In the genomic region with DNA sequence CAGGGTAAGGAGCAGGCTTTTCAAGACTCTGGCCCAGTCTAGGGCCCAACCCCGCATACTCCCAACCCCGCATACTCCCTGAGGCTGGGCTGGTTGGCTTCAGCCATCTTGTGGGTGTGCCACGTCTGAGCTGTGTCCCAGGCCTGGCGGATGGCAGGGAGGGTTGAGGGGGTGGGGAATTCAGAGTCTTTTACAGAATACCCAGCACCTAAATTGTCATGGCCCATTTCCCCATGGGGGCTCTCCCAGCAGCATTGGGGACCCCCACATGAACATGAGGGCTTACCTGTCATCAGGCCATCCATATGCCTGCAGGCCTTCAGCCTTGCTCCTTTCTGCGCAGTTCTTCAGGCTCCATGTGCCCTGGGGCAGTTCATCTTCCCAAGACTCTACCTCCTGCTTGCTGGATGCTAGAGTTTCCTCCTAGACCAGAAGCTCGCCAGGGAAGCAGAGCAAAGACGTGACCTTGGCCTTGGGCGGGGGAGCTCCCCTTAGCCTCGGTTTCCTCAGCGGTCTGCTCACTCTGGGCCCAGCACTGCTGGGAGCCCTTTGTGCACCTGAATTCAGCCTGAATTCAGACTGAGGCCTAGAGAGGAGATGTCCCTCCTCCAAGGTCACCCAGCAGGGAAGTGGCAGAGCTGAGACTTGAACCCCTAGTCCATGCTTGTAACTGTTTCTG, we compare ENCODE assay signal across 17 cellular contexts. TPM values are rescaled to one million over a fixed set of nuclear protein-coding genes. Genes with fewer than 3 reads are reported as not detected.
DNase-seq lines count a peak whose midpoint lies in the region; ATAC-seq and TF ChIP-seq lines count a peak whose summit lies in the region.
"Had no signal": no experiment of that assay in that cellular context is flagged by ENCODE, and none has a peak within 500 bp of the region (broad histone marks: within the 10 kb centered on the region; RNA-seq: fewer than 3 reads in every experiment).

No MANE protein-coding gene starts in this region.

- H3K79me2 ChIP-seq in H9 (ENCODE audit: insufficient read depth, low read length), result peaks cover 8% of the 10 kb centered on the region; the same call in 1 of the 2 replicates

- no peak for TF ChIP-seq POLR2A in heart left ventricle (IDR thresholded peaks at IDR 0.05)

- H3K4me1 Mint-ChIP-seq in activated T-helper 17 cell treated with anti-CD3 and anti-CD28 coated beads, Interleukin-2, amount 50 U/mL, for 72 hours, result peaks cover 18% of the 10 kb centered on the region
- peaks cover 58% of the 10 kb centered on the region for H3K4me1 Mint-ChIP-seq in stimulated activated naive CD8-positive, alpha-beta T cell treated with anti-CD3 and anti-CD28 coated beads, Interleukin-15, Interleukin-2, amounts not matched to agents 100 ng/mL and 50 ng/mL, for 24 hours (ENCODE audit: low read depth)
- H3K4me1 Mint-ChIP-seq in H9, result peaks cover 5 to 18% of the 10 kb centered on the region in 2 experiments

- H3K56ac ChIP-seq in H9 (ENCODE audit: insufficient read length, low read depth, low read length), result no peak overlapping the region

- no peak overlapping the region for H4K91ac ChIP-seq in H9 (ENCODE audit: insufficient read length, low read depth, low read length)

- H3K27me3 ChIP-seq in heart left ventricle (no peaks in the 10 kb centered on the region), H9 (ENCODE audit: insufficient read depth, low read length) (no peaks in the 10 kb centered on the region)
- H3K27me3 ChIP-seq: foreskin keratinocyte had no signal

- peak overlapping the region in 8 of 12 donors; percentile 20 to 64 (median 43) for H3K27ac ChIP-seq in heart left ventricle
- H3K27ac ChIP-seq in H9 (ENCODE audit: insufficient read length, low read depth, low read length), result no peak overlapping the region
- H3K27ac ChIP-seq: foreskin keratinocyte had no signal

- H3K27me3 Mint-ChIP-seq in activated T-helper 17 cell treated with anti-CD3 and anti-CD28 coated beads, Interleukin-2, amount 50 U/mL, for 72 hours, result no peaks in the 10 kb centered on the region
- no peaks in the 10 kb centered on the region for H3K27me3 Mint-ChIP-seq in stimulated activated naive CD8-positive, alpha-beta T cell treated with anti-CD3 and anti-CD28 coated beads, Interleukin-15, Interleukin-2, amounts not matched to agents 100 ng/mL and 50 ng/mL, for 24 hours
- no peaks in the 10 kb centered on the region for H3K27me3 Mint-ChIP-seq in H9 (ENCODE audit: low read depth)

- no peak overlapping the region for H2AK5ac ChIP-seq in H9 (ENCODE audit: insufficient read length, low read length)

- peaks cover 0 to 70% (median 38%) of the 10 kb centered on the region in 9 donors for H3K36me3 ChIP-seq in heart left ventricle

- WGBS in heart left ventricle, 4 donors, result 82 to 91% (median 87%) methylated on average over 9 to 10 of the region's 10 CpGs
- WGBS in H9 (ENCODE audit: extremely low coverage, insufficient read length, low lambda C conversion rate), result no CpG with 5 or more reads among the region's 10 CpGs

- no peaks in the 10 kb centered on the region for H3K9me3 Mint-ChIP-seq in activated T-helper 17 cell treated with anti-CD3 and anti-CD28 coated beads, Interleukin-2, amount 50 U/mL, for 72 hours
- no peaks in the 10 kb centered on the region for H3K9me3 Mint-ChIP-seq in stimulated activated naive CD8-positive, alpha-beta T cell treated with anti-CD3 and anti-CD28 coated beads, Interleukin-15, Interleukin-2, amounts not matched to agents 100 ng/mL and 50 ng/mL, for 24 hours
- no peaks in the 10 kb centered on the region; a peak in 1 of 5 replicates for H3K9me3 Mint-ChIP-seq in H9

- no peak overlapping the region for H2AFZ ChIP-seq in H9 (ENCODE audit: low read length)

- no peak for TF ChIP-seq CTCF in heart left ventricle (IDR thresholded peaks at IDR 0.05)
- no peak for TF ChIP-seq CTCF in H9 (conservative IDR thresholded peaks at IDR 0.05)

- H2BK120ac ChIP-seq in H9 (ENCODE audit: low read depth, low read length, poor library complexity, severe bottlenecking), result no peak overlapping the region

- peak overlapping the region; percentile 20 for H3K4me3 Mint-ChIP-seq in activated T-helper 17 cell treated with anti-CD3 and anti-CD28 coated beads, Interleukin-2, amount 50 U/mL, for 72 hours
- no peak overlapping the region for H3K4me3 Mint-ChIP-seq in stimulated activated naive CD8-positive, alpha-beta T cell treated with anti-CD3 and anti-CD28 coated beads, Interleukin-15, Interleukin-2, amounts not matched to agents 100 ng/mL and 50 ng/mL, for 24 hours
- H3K4me3 Mint-ChIP-seq in H9, result no peak overlapping the region

- H3K36me3 Mint-ChIP-seq in activated T-helper 17 cell treated with anti-CD3 and anti-CD28 coated beads, Interleukin-2, amount 50 U/mL, for 72 hours (ENCODE audit: low read depth), result peaks cover 67% of the 10 kb centered on the region
- H3K36me3 Mint-ChIP-seq in stimulated activated naive CD8-positive, alpha-beta T cell treated with anti-CD3 and anti-CD28 coated beads, Interleukin-15, Interleukin-2, amounts not matched to agents 100 ng/mL and 50 ng/mL, for 24 hours (ENCODE audit: low read depth), result peaks cover 66% of the 10 kb centered on the region
- H3K36me3 Mint-ChIP-seq in H9 (ENCODE audit: insufficient read depth in 1 of 3, low read depth in 3 of 3), result peaks cover 14 to 59% (median 55%) of the 10 kb centered on the region in 3 experiments

- no peak overlapping the region for H4K8ac ChIP-seq in H9 (replicated peaks; ENCODE audit: insufficient read length, low read depth, low read length)

- no peak overlapping the region for H3K4ac ChIP-seq in H9 (ENCODE audit: low read depth, low read length)

- ATAC-seq in heart left ventricle, result peak in 1 of 4 donors; percentile 6
- no peak for ATAC-seq in Right ventricle myocardium superior (ENCODE audit: poor library complexity)
- ATAC-seq in activated T-helper 17 cell treated with anti-CD3 and anti-CD28 coated beads, Interleukin-2, amount 50 U/mL, for 72 hours (replicated peaks), result no peak
- peak; percentile 10 for ATAC-seq in left lobe of liver
- no peak for ATAC-seq in GM19035 (IDR thresholded peaks at IDR 0.05; ENCODE audit: unreplicated experiment)
- ATAC-seq: foreskin keratinocyte had no signal

- no peak overlapping the region for H3T11ph ChIP-seq in H9 (ENCODE audit: low read length)

- no peak overlapping the region for H3K4me2 ChIP-seq in H9 (ENCODE audit: insufficient read depth, insufficient read length, low read length)

- H2BK5ac ChIP-seq in H9 (ENCODE audit: insufficient read length, low read length), result no peak overlapping the region

- no peak overlapping the region for H3K23ac ChIP-seq in H9 (ENCODE audit: insufficient read length, low read depth, low read length)

- H3K9me3 ChIP-seq in heart left ventricle (no peaks in the 10 kb centered on the region), H9 (ENCODE audit: control insufficient read depth, low read depth, low read length) (no peaks in the 10 kb centered on the region)

- H3K23me2 ChIP-seq in H9 (ENCODE audit: insufficient read length, low read depth, low read length, poor library complexity, severe bottlenecking), result peaks cover 4% of the 10 kb centered on the region

- H4K5ac ChIP-seq in H9 (ENCODE audit: insufficient read length, low read depth, low read length), result no peak overlapping the region

- no peaks in the 10 kb centered on the region for H4K20me1 ChIP-seq in H9 (ENCODE audit: control insufficient read depth, insufficient read depth, insufficient read length)

- H2BK12ac ChIP-seq in H9 (ENCODE audit: insufficient read length, low read depth, low read length), result no peak overlapping the region

- intact Hi-C loops in heart left ventricle (cut with DNase I), result loop anchor here in 1 of 10 donors (10.0 kb wide), 1 partner anchor 71 kb away; no protein-coding TSS in a partner anchor
- intact Hi-C loops in Right ventricle myocardium superior (cut with DNase I), result no loop called here

- peak overlapping the region; percentile 90 for H3K27ac Mint-ChIP-seq in activated T-helper 17 cell treated with anti-CD3 and anti-CD28 coated beads, Interleukin-2, amount 50 U/mL, for 72 hours
- peak overlapping the region; percentile 71 for H3K27ac Mint-ChIP-seq in stimulated activated naive CD8-positive, alpha-beta T cell treated with anti-CD3 and anti-CD28 coated beads, Interleukin-15, Interleukin-2, amounts not matched to agents 100 ng/mL and 50 ng/mL, for 24 hours
- H3K27ac Mint-ChIP-seq in H9, result peak overlapping the region in 1 of 3 experiments; percentile 81; a peak in 1 of 7 replicates

- H3K79me1 ChIP-seq in H9 (ENCODE audit: insufficient read depth, low read depth, low read length, poor library complexity, severe bottlenecking), result peaks cover 18% of the 10 kb centered on the region

- no peak overlapping the region for H2BK20ac ChIP-seq in H9 (ENCODE audit: low read depth, low read length, poor library complexity, severe bottlenecking)

- H3K4me1 ChIP-seq in heart left ventricle (peaks cover 7 to 54% (median 26%) of the 10 kb centered on the region in 12 donors), H9 (ENCODE audit: insufficient read depth, low read length) (no peaks in the 10 kb centered on the region)

- DNase-seq in heart left ventricle (no peak), Right ventricle myocardium superior (no peak), left lobe of liver (ENCODE audit: low spot score) (no peak), AG08396 (ENCODE audit: low spot score) (no peak), H9 (no peak)
- DNase-seq: activated naive CD4-positive, alpha-beta T cell; COR-L47; foreskin keratinocyte; H7; KG1; NCI-H2029; SHP77 treated with DMSO at 0.1 percent for 48 hours; T-helper 2 cell had no signal

- H3K14ac ChIP-seq in H9 (ENCODE audit: insufficient read depth, low read length), result no peak overlapping the region

- no peak overlapping the region for H3K4me3 ChIP-seq in heart left ventricle

- no peak overlapping the region for H3K9ac ChIP-seq in H9 (ENCODE audit: extremely low read depth, insufficient read length, low read length)

- H2BK15ac ChIP-seq in H9 (ENCODE audit: low read depth, low read length), result no peak overlapping the region

- no peak overlapping the region for H3K18ac ChIP-seq in H9 (ENCODE audit: insufficient read length, low read depth, low read length)

RNA-seq across cellular contexts. Expression of a gene that starts 9.2 kb away (rescaled TPM):
- 100 to 1,000 TPM in 1 of 9 donors, 10 to 100 TPM in 8; 69.9 to 115 (median 77.1) TPM for total RNA-seq in heart left ventricle
- 100 to 1,000 TPM in 1 of 2 donors, 10 to 100 TPM in 1; 64.9 to 107 TPM for polyA plus RNA-seq in heart left ventricle
- 69.5 TPM for total RNA-seq in Right ventricle myocardium superior
- total RNA-seq in activated T-helper 17 cell treated with anti-CD3 and anti-CD28 coated beads, Interleukin-2, amount 50 U/mL, for 72 hours, result 100 to 1,000 TPM in 1 of 2 donors, 10 to 100 TPM in 1; 60.0 to 127 TPM
- 35.5 TPM for total RNA-seq in left lobe of liver
- total RNA-seq in H9 (2021), result 108 and 111 TPM in 2 replicates

RNA-seq across cellular contexts. Expression of a gene that starts 57.2 kb away (rescaled TPM):
- 10 to 100 TPM; 13.6 to 30.6 (median 24.7) TPM for total RNA-seq in heart left ventricle
- 10 to 100 TPM; 17.8 to 19.0 TPM for polyA plus RNA-seq in heart left ventricle
- 28.1 TPM for total RNA-seq in Right ventricle myocardium superior
- total RNA-seq in activated T-helper 17 cell treated with anti-CD3 and anti-CD28 coated beads, Interleukin-2, amount 50 U/mL, for 72 hours, result not detected
- total RNA-seq in left lobe of liver, result 0.55 TPM
- 27.5 and 28.7 TPM in 2 replicates for total RNA-seq in H9 (2021)
- total RNA-seq: NCI-H460 had no signal

RNA-seq across cellular contexts. Expression of a gene that starts 59.3 kb away (rescaled TPM):
- 100 to 1,000 TPM in 2 of 9 donors, 10 to 100 TPM in 7; 32.8 to 117 (median 53.3) TPM for total RNA-seq in heart left ventricle
- 100 to 1,000 TPM in 1 of 2 donors, 10 to 100 TPM in 1; 80.9 to 114 TPM for polyA plus RNA-seq in heart left ventricle
- total RNA-seq in Right ventricle myocardium superior, result 73.1 TPM
- not detected for total RNA-seq in activated T-helper 17 cell treated with anti-CD3 and anti-CD28 coated beads, Interleukin-2, amount 50 U/mL, for 72 hours
- total RNA-seq in left lobe of liver, result 8.9 TPM
- total RNA-seq in H9 (2021), result 31.5 and 31.9 TPM in 2 replicates
- total RNA-seq: foreskin keratinocyte, NCI-H460 had no signal
